ENCODE assay signal across 26 cellular contexts in genomic region chr4:8412288-8412687, GRCh38.
"Had no signal": no experiment of that assay in that cellular context is flagged by ENCODE, and none has a peak within 500 bp of the region (broad histone marks: within the 10 kb centered on the region; RNA-seq: fewer than 3 reads in every experiment).

No MANE protein-coding gene starts in this region.

- H3K27me3 Mint-ChIP-seq: effector memory CD8-positive, alpha-beta T cell; memory B cell; stimulated activated memory B cell treated with anti-CD40 and anti-IgM and Interleukin-4, amounts not matched to agents 10 μg/mL and 1 μg/mL and 100 μg/mL, for 72 hours; type B pancreatic cell had no signal

- ATAC-seq: effector memory CD8-positive, alpha-beta T cell; esophagus mucosa; gastrocnemius medialis; left lobe of liver; psoas muscle; right cardiac atrium; stimulated activated memory B cell treated with anti-CD40 and anti-IgM and Interleukin-4, amounts not matched to agents 10 μg/mL and 1 μg/mL and 100 μg/mL, for 72 hours; stimulated activated naive CD8-positive, alpha-beta T cell treated with anti-CD3 and anti-CD28 coated beads, Interleukin-15, Interleukin-2, amounts not matched to agents 100 U/mL and 50 U/mL, for 24 hours had no signal

- H3K4me1 ChIP-seq: gastrocnemius medialis, psoas muscle, testis had no signal

- H3K4me3 ChIP-seq: gastrocnemius medialis, hepatocyte, lung, ovary, psoas muscle, sigmoid colon, testis, tibial artery had no signal

- H3K9me3 Mint-ChIP-seq: effector memory CD8-positive, alpha-beta T cell; memory B cell; nephron progenitor cell; stimulated activated memory B cell treated with anti-CD40 and anti-IgM and Interleukin-4, amounts not matched to agents 10 μg/mL and 1 μg/mL and 100 μg/mL, for 72 hours; type B pancreatic cell had no signal

- H3K27me3 ChIP-seq: gastrocnemius medialis, hepatocyte, ovary, sigmoid colon, testis, tibial artery had no signal

- H2AFZ ChIP-seq: hepatocyte had no signal

- H3K4me2 ChIP-seq: hepatocyte had no signal

- DNase-seq: cortex of kidney; effector memory CD8-positive, alpha-beta T cell; foreskin fibroblast; gastrocnemius medialis; head of caudate nucleus; kidney; nephron progenitor cell; occipital lobe; ovary; psoas muscle; sigmoid colon; stimulated activated CD4-positive, alpha-beta T cell treated with anti-CD3 and anti-CD28 coated beads, Interleukin-2, amount 100 ng/mL, for 24 hours; stimulated activated CD4-positive, alpha-beta T cell treated with anti-CD3 and anti-CD28 coated beads, Interleukin-4, amount 100 ng/mL, for 24 hours; stimulated activated naive CD8-positive, alpha-beta T cell treated with anti-CD3 and anti-CD28 coated beads, Interleukin-15, Interleukin-2, amounts not matched to agents 100 U/mL and 50 U/mL, for 24 hours; substantia nigra; testis; tibial artery had no signal

- H3K4me3 Mint-ChIP-seq: effector memory CD8-positive, alpha-beta T cell; memory B cell; nephron progenitor cell; stimulated activated memory B cell treated with anti-CD40 and anti-IgM and Interleukin-4, amounts not matched to agents 10 μg/mL and 1 μg/mL and 100 μg/mL, for 72 hours; type B pancreatic cell had no signal

- H3K36me3 ChIP-seq: ovary had no signal

- H3K27ac ChIP-seq: epithelial cell of prostate, gastrocnemius medialis, hepatocyte, ovary, psoas muscle, sigmoid colon, testis, tibial artery had no signal

- H3K9me3 ChIP-seq: gastrocnemius medialis, ovary, psoas muscle, sigmoid colon, testis, tibial artery had no signal

- H3K27ac Mint-ChIP-seq: effector memory CD8-positive, alpha-beta T cell; memory B cell; nephron progenitor cell; stimulated activated memory B cell treated with anti-CD40 and anti-IgM and Interleukin-4, amounts not matched to agents 10 μg/mL and 1 μg/mL and 100 μg/mL, for 72 hours; type B pancreatic cell had no signal
